ENCODE assay signal across 26 cellular contexts in genomic region chr18:28065793-28066186, GRCh38.
DNase-seq lines count a peak whose midpoint lies in the region; ATAC-seq, FAIRE-seq and TF ChIP-seq lines count a peak whose summit lies in the region.
"Had no signal": no experiment of that assay in that cellular context is flagged by ENCODE, and none has a peak within 500 bp of the region (broad histone marks: within the 10 kb centered on the region; RNA-seq: fewer than 3 reads in every experiment).

No MANE protein-coding gene starts in this region.

- H3K9me3 ChIP-seq in A549, result peaks cover 5% of the 10 kb centered on the region; the same call in 1 of the 3 replicates
- H3K9me3 ChIP-seq in HUES6 (ENCODE audit: control insufficient read depth, insufficient read depth, low read depth, low read length), result peaks cover 13% of the 10 kb centered on the region; the same call in 1 of the 2 replicates
- H3K9me3 ChIP-seq in ectodermal cell (ENCODE audit: control insufficient read depth, low read length), result no peaks in the 10 kb centered on the region
- H3K9me3 ChIP-seq: body of pancreas, pancreas, right atrium auricular region, thoracic aorta, vagina had no signal

- TF ChIP-seq CTCF in A549 (IDR thresholded peaks at IDR 0.05) (no peak), nephron progenitor cell (IDR thresholded peaks at IDR 0.05) (no peak)

- no peak for TF ChIP-seq POLR2A in A549 (IDR thresholded peaks at IDR 0.05; ENCODE audit: low read length)

- H3K4me1 ChIP-seq in A549 (peaks cover 42% of the 10 kb centered on the region), HUES6 (ENCODE audit: control insufficient read depth, insufficient read depth, low read length) (peaks cover 31% of the 10 kb centered on the region), ectodermal cell (ENCODE audit: control insufficient read depth, insufficient read depth, low read length) (peaks cover 5% of the 10 kb centered on the region)
- H3K4me1 ChIP-seq: body of pancreas, pancreas, vagina had no signal

- peak overlapping the region; percentile 44 for H3K27ac Mint-ChIP-seq in nephron progenitor cell
- H3K27ac Mint-ChIP-seq: activated naive CD8-positive, alpha-beta T cell treated with anti-CD3 and anti-CD28 coated beads, Interleukin-2, amount 10 ng/mL, durations not matched to agents 7 days and 5 days; CD14-positive monocyte; memory B cell; naive B cell; T-cell had no signal

- peak overlapping the region; percentile 63 for H3K9ac ChIP-seq in HUES6 (ENCODE audit: low read length)

- H3K27ac ChIP-seq in A549, result peak overlapping the region; percentile 82 to 88
- peak overlapping the region; percentile 85 for H3K27ac ChIP-seq in HUES6 (ENCODE audit: low read depth, low read length)
- peak overlapping the region; percentile 47 for H3K27ac ChIP-seq in ectodermal cell (ENCODE audit: insufficient read depth, low read depth, low read length, poor library complexity, severe bottlenecking)
- H3K27ac ChIP-seq in caudate nucleus (ENCODE audit: low read depth, low read length), result no peak overlapping the region
- H3K27ac ChIP-seq: body of pancreas, pancreas, thoracic aorta, vagina had no signal

- TF ChIP-seq RAD21 in A549 (conservative IDR thresholded peaks at IDR 0.05 in 1 of 2, IDR thresholded peaks at IDR 0.05 in 1 of 2), result no peak

- POLR2A ChIA-PET in A549 (lab: Yijun Ruan, JAX), result no interaction called here

- H3K27me3 ChIP-seq in HUES6 (ENCODE audit: control insufficient read depth, insufficient read depth, low read length) (no peaks in the 10 kb centered on the region), ectodermal cell (ENCODE audit: control insufficient read depth, insufficient read depth, low read length, poor library complexity, severe bottlenecking) (no peaks in the 10 kb centered on the region)
- H3K27me3 ChIP-seq: body of pancreas, heart right ventricle, pancreas, right atrium auricular region, vagina had no signal

- no peak for TF ChIP-seq EP300 in A549 (IDR thresholded peaks at IDR 0.05)

- no peak overlapping the region for H3K4me3 Mint-ChIP-seq in nephron progenitor cell
- H3K4me3 Mint-ChIP-seq: activated naive CD8-positive, alpha-beta T cell treated with anti-CD3 and anti-CD28 coated beads, Interleukin-2, amount 10 ng/mL, durations not matched to agents 7 days and 5 days; CD14-positive monocyte; memory B cell; naive B cell; T-cell had no signal

- H3K9me3 Mint-ChIP-seq in nephron progenitor cell, result peaks cover 29% of the 10 kb centered on the region

- peaks cover 50% of the 10 kb centered on the region for H3K36me3 Mint-ChIP-seq in nephron progenitor cell (ENCODE audit: low read depth)
- H3K36me3 Mint-ChIP-seq: activated naive CD8-positive, alpha-beta T cell treated with anti-CD3 and anti-CD28 coated beads, Interleukin-2, amount 10 ng/mL, durations not matched to agents 7 days and 5 days; CD14-positive monocyte; memory B cell; naive B cell; T-cell had no signal

- no peak for FAIRE-seq in A549 (lab: Jason Lieb, UNC)
- FAIRE-seq: GM12892, K562, pancreas had no signal

- H3K4me2 ChIP-seq in A549, result peak overlapping the region; percentile 66

- no peaks in the 10 kb centered on the region for H3K27me3 Mint-ChIP-seq in nephron progenitor cell (ENCODE audit: low read depth, poor library complexity)
- H3K27me3 Mint-ChIP-seq: activated naive CD8-positive, alpha-beta T cell treated with anti-CD3 and anti-CD28 coated beads, Interleukin-2, amount 10 ng/mL, durations not matched to agents 7 days and 5 days; memory B cell; naive B cell; T-cell had no signal

- ATAC-seq in A549 (peak; percentile 79 to 80), GM21360 (IDR thresholded peaks at IDR 0.05; ENCODE audit: unreplicated experiment) (no peak)
- ATAC-seq: body of pancreas; K562; pancreas; stimulated activated naive CD8-positive, alpha-beta T cell treated with anti-CD3 and anti-CD28 coated beads, Interleukin-15, Interleukin-2, amounts not matched to agents 100 U/mL and 50 U/mL, for 24 hours; T-cell had no signal

- no peak overlapping the region for H3K4me3 ChIP-seq in A549
- H3K4me3 ChIP-seq in HUES6 (ENCODE audit: low read depth, low read length), result no peak overlapping the region; the same call in 1 of the 2 replicates
- no peak overlapping the region for H3K4me3 ChIP-seq in ectodermal cell (ENCODE audit: insufficient read depth, low read depth, low read length)
- H3K4me3 ChIP-seq: body of pancreas, heart right ventricle, K562, pancreas, right atrium auricular region, thoracic aorta, vagina had no signal

- 31% methylated on average over 3 of the region's 3 CpGs for WGBS in A549 (ENCODE audit: missing lambda C conversion rate)
- WGBS in ectodermal cell, 2 experiments, result 78 to 100% methylated on average over 1 to 3 of the region's 3 CpGs

- H3K36me3 ChIP-seq in HUES6 (ENCODE audit: control insufficient read depth, insufficient read depth, low read length) (0 out of 2 replicates have a peak, but pooled peaks cover 4% of the 10 kb centered on the region), ectodermal cell (ENCODE audit: control insufficient read depth, insufficient read depth, low read length) (no peaks in the 10 kb centered on the region)
- H3K36me3 ChIP-seq: heart right ventricle, pancreas, right atrium auricular region, thoracic aorta, vagina had no signal

- peaks cover 45% of the 10 kb centered on the region for H3K4me1 Mint-ChIP-seq in nephron progenitor cell
- H3K4me1 Mint-ChIP-seq: activated naive CD8-positive, alpha-beta T cell treated with anti-CD3 and anti-CD28 coated beads, Interleukin-2, amount 10 ng/mL, durations not matched to agents 7 days and 5 days; CD14-positive monocyte; memory B cell; naive B cell; T-cell had no signal

- no peak for DNase-seq in A549 (ENCODE audit: low read depth in 1 of 2, low spot score in 1 of 2)
- no peak for DNase-seq in nephron progenitor cell
- no peak for DNase-seq in caudate nucleus (lab: John Stamatoyannopoulos, UW)
- DNase-seq in activated CD4-positive, CD25-positive, alpha-beta regulatory T cell (lab: John Stamatoyannopoulos, UW), result no peak
- DNase-seq in NCI-H748 (lab: John Stamatoyannopoulos, UW; ENCODE audit: unreplicated experiment), result no peak
- DNase-seq: activated effector memory CD4-positive, alpha-beta T cell treated with anti-CD3 and anti-CD28 coated beads, Interleukin-2, amount 50 U/mL, for 16 hours; activated naive CD8-positive, alpha-beta T cell treated with anti-CD3 and anti-CD28 coated beads, Interleukin-2, amount 10 ng/mL, durations not matched to agents 7 days and 5 days; body of pancreas; Calu3; heart right ventricle; naive B cell; NCI-H1417; pancreas; SHP77; stimulated activated naive CD8-positive, alpha-beta T cell treated with anti-CD3 and anti-CD28 coated beads, Interleukin-15, Interleukin-2, amounts not matched to agents 100 U/mL and 50 U/mL, for 24 hours; T-cell had no signal

- CTCF ChIA-PET in A549 (lab: Yijun Ruan, JAX), result no interaction called here

TF ChIP-seq in A549, 52 proteins besides CTCF, POLR2A, EP300 and RAD21:
- TF ChIP-seq CEBPB (IDR thresholded peaks at IDR 0.05), result 0 out of 4 replicates have a peak, but pooled peaks of 1 of the 2 experiments have one; percentile 4
- no peak for TF ChIP-seq RFX5 (IDR thresholded peaks at IDR 0.05)
